In genomic region chr14:24633353-24633752, GRCh38 we compare ENCODE assay signal across 31 cellular contexts. TPM values are rescaled to one million over a fixed set of nuclear protein-coding genes. Genes with fewer than 3 reads are reported as not detected.
DNase-seq lines count a peak whose midpoint lies in the region; ATAC-seq, FAIRE-seq and TF ChIP-seq lines count a peak whose summit lies in the region.
"Had no signal": no experiment of that assay in that cellular context is flagged by ENCODE, and none has a peak within 500 bp of the region (broad histone marks: within the 10 kb centered on the region; RNA-seq: fewer than 3 reads in every experiment).

No MANE protein-coding gene starts in this region.

- CTCF ChIA-PET in activated CD8-positive, alpha-beta memory T cell treated with anti-CD3 and anti-CD28 coated beads, Interleukin-2, amount 10 ng/mL, durations not matched to agents 7 days and 5 days (lab: Charles Lee) = interaction anchor here (0.6 to 5.9 kb wide), 23 partner anchors 12 to 500 kb away, joined by 3 to 72 read pairs (median 6); partner anchors contain the start of gene GZMH
- CTCF ChIA-PET in activated CD4-positive, alpha-beta memory T cell treated with anti-CD3 and anti-CD28 coated beads for 36 hours (lab: Charles Lee) = interaction anchor here (1.2 to 2.3 kb wide), 5 partner anchors 28 to 60 kb away, joined by 3 to 13 read pairs (median 5); no protein-coding TSS in a partner anchor

- peaks cover 3% of the 10 kb centered on the region for H3K9me3 Mint-ChIP-seq in activated CD8-positive, alpha-beta memory T cell treated with anti-CD3 and anti-CD28 coated beads, Interleukin-2, amount 10 ng/mL, durations not matched to agents 7 days and 5 days (ENCODE audit: low read depth)
- H3K9me3 Mint-ChIP-seq in activated CD4-positive, alpha-beta memory T cell treated with anti-CD3 and anti-CD28 coated beads for 36 hours = no peaks in the 10 kb centered on the region
- no peaks in the 10 kb centered on the region for H3K9me3 Mint-ChIP-seq in activated naive CD8-positive, alpha-beta T cell (ENCODE audit: low read depth)
- peaks cover 3% of the 10 kb centered on the region for H3K9me3 Mint-ChIP-seq in nephron progenitor cell
- H3K9me3 Mint-ChIP-seq: CD4-positive, alpha-beta T cell; dendritic cell treated with granulocyte-macrophage colony-stimulating factor and Interleukin-4, amounts not matched to agents 40 ng/mL and 50 ng/mL, for 4 days; endodermal cell had no signal

- no peaks in the 10 kb centered on the region for H3K36me3 ChIP-seq in kidney (ENCODE audit: control insufficient read depth in 1 of 2, insufficient read depth in 2 of 2, low read length in 2 of 2)
- H3K36me3 ChIP-seq: adrenal gland, thyroid gland, vagina had no signal

- FAIRE-seq in kidney (lab: Jason Lieb, UNC) = no peak
- FAIRE-seq: GM18507, GM19239 had no signal

- POLR2A ChIA-PET in activated CD4-positive, alpha-beta memory T cell treated with anti-CD3 and anti-CD28 coated beads for 36 hours (lab: Charles Lee) = interaction anchor here (1.0 to 1.8 kb wide), 4 partner anchors 28 to 41 kb away, joined by 3 to 14 read pairs (median 4); no protein-coding TSS in a partner anchor

- H3K4me1 Mint-ChIP-seq in activated CD8-positive, alpha-beta memory T cell treated with anti-CD3 and anti-CD28 coated beads, Interleukin-2, amount 10 ng/mL, durations not matched to agents 7 days and 5 days = peaks cover 78% of the 10 kb centered on the region
- peaks cover 12% of the 10 kb centered on the region for H3K4me1 Mint-ChIP-seq in activated CD4-positive, alpha-beta memory T cell treated with anti-CD3 and anti-CD28 coated beads for 36 hours (ENCODE audit: low read depth)
- peaks cover 24% of the 10 kb centered on the region for H3K4me1 Mint-ChIP-seq in activated naive CD8-positive, alpha-beta T cell (ENCODE audit: low read depth)
- no peaks in the 10 kb centered on the region for H3K4me1 Mint-ChIP-seq in nephron progenitor cell
- H3K4me1 Mint-ChIP-seq: endodermal cell had no signal

- H3K4me3 Mint-ChIP-seq in activated CD8-positive, alpha-beta memory T cell treated with anti-CD3 and anti-CD28 coated beads, Interleukin-2, amount 10 ng/mL, durations not matched to agents 7 days and 5 days = peak overlapping the region; percentile 89
- peak overlapping the region; percentile 79 for H3K4me3 Mint-ChIP-seq in activated CD4-positive, alpha-beta memory T cell treated with anti-CD3 and anti-CD28 coated beads for 36 hours
- peak overlapping the region; percentile 75 for H3K4me3 Mint-ChIP-seq in activated naive CD8-positive, alpha-beta T cell
- H3K4me3 Mint-ChIP-seq in nephron progenitor cell = no peak overlapping the region
- H3K4me3 Mint-ChIP-seq: CD4-positive, alpha-beta T cell; dendritic cell treated with granulocyte-macrophage colony-stimulating factor and Interleukin-4, amounts not matched to agents 40 ng/mL and 50 ng/mL, for 4 days; endodermal cell had no signal

- no peak for DNase-seq in activated CD8-positive, alpha-beta memory T cell treated with anti-CD3 and anti-CD28 coated beads, Interleukin-2, amount 10 ng/mL, durations not matched to agents 7 days and 5 days
- no peak for DNase-seq in activated CD8-positive, alpha-beta memory T cell treated with anti-CD3 and anti-CD28 coated beads, Interleukin-2, amount 50 U/mL, for 48 hours
- DNase-seq in activated CD4-positive, alpha-beta memory T cell treated with anti-CD3 and anti-CD28 coated beads for 36 hours = no peak
- DNase-seq in nephron progenitor cell (no peak), GDM1 (lab: John Stamatoyannopoulos, UW) (no peak), kidney (no peak)
- DNase-seq: endodermal cell, glutamatergic neuron, NCI-H1048, NCI-H2107, PC-9, right cardiac atrium, T-helper 9 cell, thyroid gland had no signal

- no peak for TF ChIP-seq CTCF in nephron progenitor cell (IDR thresholded peaks at IDR 0.05)
- no peak for TF ChIP-seq CTCF in kidney (IDR thresholded peaks at IDR 0.05; ENCODE audit: borderline replicate concordance, extremely low read depth, insufficient read depth)

- H3K9me3 ChIP-seq in kidney (ENCODE audit: control insufficient read depth in 1 of 2, low read length in 2 of 2) = no peaks in the 10 kb centered on the region
- H3K9me3 ChIP-seq: adrenal gland, thyroid gland, vagina had no signal

- no peak overlapping the region for H3K4me3 ChIP-seq in kidney (ENCODE audit: low read length in 2 of 2)
- H3K4me3 ChIP-seq: adrenal gland, PC-9, smooth muscle cell, thyroid gland, vagina had no signal

- no peak for ATAC-seq in activated CD8-positive, alpha-beta memory T cell treated with anti-CD3 and anti-CD28 coated beads, Interleukin-2, amount 10 ng/mL, durations not matched to agents 7 days and 5 days
- no peak for ATAC-seq in HG02852 (IDR thresholded peaks at IDR 0.05; ENCODE audit: unreplicated experiment)
- ATAC-seq: esophagus mucosa, left lobe of liver, Right ventricle myocardium inferior, SK-N-SH treated with all-trans-retinoic acid at 6 μM for 48 hours had no signal

- no peak overlapping the region for H3K27ac ChIP-seq in kidney (ENCODE audit: low read depth in 2 of 2, low read length in 2 of 2)
- H3K27ac ChIP-seq: adrenal gland, PC-9, thyroid gland, vagina had no signal

- peaks cover 0 to 2% of the 10 kb centered on the region in 2 donors for H3K4me1 ChIP-seq in kidney (ENCODE audit: control insufficient read depth in 1 of 2, insufficient read depth in 1 of 2, low read depth in 1 of 2, low read length in 2 of 2)
- H3K4me1 ChIP-seq: adrenal gland had no signal

- H3K36me3 Mint-ChIP-seq in activated CD8-positive, alpha-beta memory T cell treated with anti-CD3 and anti-CD28 coated beads, Interleukin-2, amount 10 ng/mL, durations not matched to agents 7 days and 5 days = peaks cover 60% of the 10 kb centered on the region
- H3K36me3 Mint-ChIP-seq in activated CD4-positive, alpha-beta memory T cell treated with anti-CD3 and anti-CD28 coated beads for 36 hours = peaks cover 26% of the 10 kb centered on the region
- peaks cover 2% of the 10 kb centered on the region for H3K36me3 Mint-ChIP-seq in activated naive CD8-positive, alpha-beta T cell
- no peaks in the 10 kb centered on the region for H3K36me3 Mint-ChIP-seq in nephron progenitor cell (ENCODE audit: low read depth)

- intact Hi-C loops in activated CD4-positive, alpha-beta memory T cell treated with anti-CD3 and anti-CD28 coated beads for 36 hours (cut with micrococcal nuclease) = no loop called here
- intact Hi-C loops in kidney (cut with DNase I) = no loop called here

- no peak overlapping the region for H3K9ac ChIP-seq in kidney (ENCODE audit: low read length in 2 of 2)

- H3K27me3 Mint-ChIP-seq in activated CD8-positive, alpha-beta memory T cell treated with anti-CD3 and anti-CD28 coated beads, Interleukin-2, amount 10 ng/mL, durations not matched to agents 7 days and 5 days = no peaks in the 10 kb centered on the region
- H3K27me3 Mint-ChIP-seq in activated CD4-positive, alpha-beta memory T cell treated with anti-CD3 and anti-CD28 coated beads for 36 hours = peaks cover 2% of the 10 kb centered on the region
- H3K27me3 Mint-ChIP-seq in activated naive CD8-positive, alpha-beta T cell = no peaks in the 10 kb centered on the region
- peaks cover 7% of the 10 kb centered on the region for H3K27me3 Mint-ChIP-seq in nephron progenitor cell (ENCODE audit: low read depth, poor library complexity)
- H3K27me3 Mint-ChIP-seq: CD4-positive, alpha-beta T cell; dendritic cell treated with granulocyte-macrophage colony-stimulating factor and Interleukin-4, amounts not matched to agents 40 ng/mL and 50 ng/mL, for 4 days had no signal

- H3K27ac Mint-ChIP-seq in activated CD8-positive, alpha-beta memory T cell treated with anti-CD3 and anti-CD28 coated beads, Interleukin-2, amount 10 ng/mL, durations not matched to agents 7 days and 5 days = peak overlapping the region; percentile 97
- peak overlapping the region; percentile 89 for H3K27ac Mint-ChIP-seq in activated CD4-positive, alpha-beta memory T cell treated with anti-CD3 and anti-CD28 coated beads for 36 hours
- H3K27ac Mint-ChIP-seq in activated naive CD8-positive, alpha-beta T cell = peak overlapping the region; percentile 22
- H3K27ac Mint-ChIP-seq in nephron progenitor cell = peak overlapping the region; percentile 39
- H3K27ac Mint-ChIP-seq: CD4-positive, alpha-beta T cell; dendritic cell treated with granulocyte-macrophage colony-stimulating factor and Interleukin-4, amounts not matched to agents 40 ng/mL and 50 ng/mL, for 4 days; endodermal cell had no signal

RNA-seq across cellular contexts. Expression of gene GZMB, which starts 0.6 kb away (rescaled TPM):
- total RNA-seq in activated CD8-positive, alpha-beta memory T cell treated with anti-CD3 and anti-CD28 coated beads, Interleukin-2, amount 10 ng/mL, durations not matched to agents 7 days and 5 days = 1,000 to 10,000 TPM; 1,034 to 2,662 TPM
- total RNA-seq in activated CD4-positive, alpha-beta memory T cell treated with anti-CD3 and anti-CD28 coated beads for 36 hours = 1,000 to 10,000 TPM; 2,258 to 2,294 TPM
- total RNA-seq in kidney = 1.6 TPM
- 0.86 TPM for polyA plus RNA-seq in kidney (ENCODE audit: insufficient read depth, low read depth, low replicate concordance)
- total RNA-seq: Daoy, endodermal cell, fibroblast of villous mesenchyme, H4, HT1080, PC-9, smooth muscle cell had no signal
- polyA plus RNA-seq: smooth muscle cell had no signal

RNA-seq across cellular contexts. Expression of gene GZMH, which starts 23.9 kb away (rescaled TPM):
- 10 to 100 TPM; 35.8 to 80.0 TPM for total RNA-seq in activated CD8-positive, alpha-beta memory T cell treated with anti-CD3 and anti-CD28 coated beads, Interleukin-2, amount 10 ng/mL, durations not matched to agents 7 days and 5 days
- total RNA-seq in activated CD4-positive, alpha-beta memory T cell treated with anti-CD3 and anti-CD28 coated beads for 36 hours = 10 to 100 TPM; 65.6 to 67.9 TPM
- 0.91 TPM for total RNA-seq in kidney
- polyA plus RNA-seq in kidney (ENCODE audit: insufficient read depth, low read depth, low replicate concordance) = 1.9 TPM
- total RNA-seq: Daoy, endodermal cell, esophagus mucosa, fibroblast of villous mesenchyme, H4, HT1080, PC-9, smooth muscle cell, vagina had no signal
- polyA plus RNA-seq: smooth muscle cell had no signal

RNA-seq across cellular contexts. Expression of gene CTSG, which starts 57.3 kb away (rescaled TPM):
- total RNA-seq in activated CD8-positive, alpha-beta memory T cell treated with anti-CD3 and anti-CD28 coated beads, Interleukin-2, amount 10 ng/mL, durations not matched to agents 7 days and 5 days = not detected
- total RNA-seq in activated CD4-positive, alpha-beta memory T cell treated with anti-CD3 and anti-CD28 coated beads for 36 hours = not detected
- total RNA-seq in kidney = 11.9 TPM
- 1.1 TPM for polyA plus RNA-seq in kidney (ENCODE audit: insufficient read depth, low read depth, low replicate concordance)
- total RNA-seq: CD4-positive, alpha-beta T cell; Daoy; endodermal cell; esophagus mucosa; fibroblast of villous mesenchyme; H4; HT1080; PC-9; smooth muscle cell had no signal
- polyA plus RNA-seq: right cardiac atrium, smooth muscle cell had no signal

Comparison
In these comparisons a context has a peak if more than half of its experiments do, and no peak if none do; other contexts are left out.
1. H3K27ac Mint-ChIP-seq: peak in every context shown above with its lines; median percentile 97 in activated CD8-positive, alpha-beta memory T cell treated with anti-CD3 and anti-CD28 coated beads, Interleukin-2, amount 10 ng/mL, durations not matched to agents 7 days and 5 days; 89 in activated CD4-positive, alpha-beta memory T cell treated with anti-CD3 and anti-CD28 coated beads for 36 hours; 39 in nephron progenitor cell; 22 in activated naive CD8-positive, alpha-beta T cell.
2. RNA of gene GZMB, which starts 0.6 kb away (total RNA-seq): 1,034 to 2,662 TPM in activated CD8-positive, alpha-beta memory T cell treated with anti-CD3 and anti-CD28 coated beads, Interleukin-2, amount 10 ng/mL, durations not matched to agents 7 days and 5 days and 2,258 to 2,294 TPM in activated CD4-positive, alpha-beta memory T cell treated with anti-CD3 and anti-CD28 coated beads for 36 hours; 1.6 TPM in kidney (single experiment); every median in the first group is over 100 times any median in the second.
3. RNA of gene GZMH, which starts 23.9 kb away (total RNA-seq): 35.8 to 80.0 TPM in activated CD8-positive, alpha-beta memory T cell treated with anti-CD3 and anti-CD28 coated beads, Interleukin-2, amount 10 ng/mL, durations not matched to agents 7 days and 5 days and 65.6 to 67.9 TPM in activated CD4-positive, alpha-beta memory T cell treated with anti-CD3 and anti-CD28 coated beads for 36 hours; 0.91 TPM in kidney (single experiment); every median in the first group is over 10 times any median in the second.
4. RNA of gene CTSG, which starts 57.3 kb away (total RNA-seq): 11.9 TPM in kidney (single experiment); not detected in activated CD8-positive, alpha-beta memory T cell treated with anti-CD3 and anti-CD28 coated beads, Interleukin-2, amount 10 ng/mL, durations not matched to agents 7 days and 5 days and not detected in activated CD4-positive, alpha-beta memory T cell treated with anti-CD3 and anti-CD28 coated beads for 36 hours; every median in the first group is over 10 times any median in the second.